Comparison of ENCODE assay signal across 29 cellular contexts in the genomic region with DNA sequence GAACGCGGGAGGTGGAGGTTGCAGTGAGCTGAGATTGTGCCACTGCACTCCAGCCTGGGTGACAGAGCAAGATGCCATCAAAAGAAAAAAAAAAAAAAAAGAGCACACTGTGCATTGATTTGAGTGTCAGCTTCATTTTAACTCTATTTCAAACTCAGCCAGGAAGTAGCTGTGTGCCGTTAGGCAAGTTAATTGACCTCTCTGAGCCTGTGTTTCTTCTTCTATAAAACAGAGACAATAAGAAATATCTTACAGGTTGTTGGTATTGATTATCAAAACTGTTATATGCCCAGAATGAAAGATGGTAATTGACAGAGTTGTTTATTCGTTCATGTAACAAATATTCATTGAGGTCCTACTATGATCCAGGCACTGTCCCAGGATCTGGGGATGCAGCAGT.
"Had no signal": no experiment of that assay in that cellular context is flagged by ENCODE, and none has a peak within 500 bp of the region (broad histone marks: within the 10 kb centered on the region; RNA-seq: fewer than 3 reads in every experiment).

No MANE protein-coding gene starts in this region.

- H3K4me3 Mint-ChIP-seq: stimulated activated effector memory CD8-positive, alpha-beta T cell treated with anti-CD3 and anti-CD28 coated beads, Interleukin-12 subunit alpha, Interleukin-12 subunit beta, amount 100 ng/mL, for 72 hours; stimulated activated memory B cell treated with anti-CD40 and anti-IgM and Interleukin-4, amounts not matched to agents 10 μg/mL and 1 μg/mL and 100 μg/mL, for 72 hours; stimulated activated naive B cell treated with anti-CD40 and anti-IgM and Interleukin-4, amounts not matched to agents 10 μg/mL and 1 μg/mL and 100 μg/mL, for 72 hours; stimulated activated naive CD8-positive, alpha-beta T cell treated with anti-CD3 and anti-CD28 coated beads, Interleukin-15, amount 100 ng/mL, for 72 hours; stimulated activated naive CD8-positive, alpha-beta T cell treated with anti-CD3 and anti-CD28 coated beads, Interleukin-15, Interleukin-2, amounts not matched to agents 100 ng/mL and 50 ng/mL, for 24 hours; type B pancreatic cell had no signal

- DNase-seq: stimulated activated CD4-positive, alpha-beta T cell treated with anti-CD3 and anti-CD28 coated beads, Interleukin-2, amount 100 ng/mL, for 48 hours; stimulated activated CD4-positive, alpha-beta T cell treated with anti-CD3 and anti-CD28 coated beads, Interleukin-4, amount 100 ng/mL, for 1 hour; stimulated activated CD4-positive, alpha-beta T cell treated with anti-CD3 and anti-CD28 coated beads, Interleukin-4, amount 100 ng/mL, for 24 hours; stimulated activated CD4-positive, alpha-beta T cell treated with anti-CD3 and anti-CD28 coated beads, Interleukin-4, amount 100 ng/mL, for 4 hours; stimulated activated CD8-positive, alpha-beta memory T cell treated with anti-CD3 and anti-CD28 coated beads, Interleukin-4, amount 100 ng/mL, for 48 hours; stimulated activated naive B cell treated with anti-CD40 and anti-IgM and Interleukin-4, amounts not matched to agents 10 μg/mL and 1 μg/mL and 100 μg/mL, for 72 hours; stimulated activated naive CD4-positive, alpha-beta T cell; stimulated activated naive CD4-positive, alpha-beta T cell treated with Interleukin-2 at 50 U/mL for 16 hours; stimulated activated naive CD8-positive, alpha-beta T cell treated with anti-CD3 and anti-CD28 coated beads, Interleukin-15, amount 100 ng/mL, for 72 hours; stimulated activated naive CD8-positive, alpha-beta T cell treated with anti-CD3 and anti-CD28 coated beads, Interleukin-15, Interleukin-2, amounts not matched to agents 100 U/mL and 50 U/mL, for 24 hours; stomach; substantia nigra; testis; thyroid gland; tibial artery; transverse colon; trophoblast cell; upper lobe of left lung; upper lobe of right lung; uterus had no signal

- H3K36me3 Mint-ChIP-seq: stimulated activated effector memory CD8-positive, alpha-beta T cell treated with anti-CD3 and anti-CD28 coated beads, Interleukin-12 subunit alpha, Interleukin-12 subunit beta, amount 100 ng/mL, for 72 hours; stimulated activated memory B cell treated with anti-CD40 and anti-IgM and Interleukin-4, amounts not matched to agents 10 μg/mL and 1 μg/mL and 100 μg/mL, for 72 hours; type B pancreatic cell had no signal

- H3K4me1 ChIP-seq: stomach, suprapubic skin, testis, thyroid gland, tibial artery, tibial nerve, transverse colon, upper lobe of left lung, upper lobe of right lung, uterus, vagina had no signal

- H3K4me1 Mint-ChIP-seq: stimulated activated effector memory CD8-positive, alpha-beta T cell treated with anti-CD3 and anti-CD28 coated beads, Interleukin-12 subunit alpha, Interleukin-12 subunit beta, amount 100 ng/mL, for 72 hours; stimulated activated memory B cell treated with anti-CD40 and anti-IgM and Interleukin-4, amounts not matched to agents 10 μg/mL and 1 μg/mL and 100 μg/mL, for 72 hours had no signal

- H3K4me3 ChIP-seq: stomach, suprapubic skin, testis, thoracic aorta, thyroid gland, tibial artery, tibial nerve, transverse colon, upper lobe of left lung, upper lobe of right lung, uterus, vagina had no signal

- H3K9me3 Mint-ChIP-seq: stimulated activated naive CD8-positive, alpha-beta T cell treated with anti-CD3 and anti-CD28 coated beads, Interleukin-15, amount 100 ng/mL, for 72 hours; stimulated activated naive CD8-positive, alpha-beta T cell treated with anti-CD3 and anti-CD28 coated beads, Interleukin-15, Interleukin-2, amounts not matched to agents 100 ng/mL and 50 ng/mL, for 24 hours had no signal

- H3K27ac ChIP-seq: stomach, suprapubic skin, testis, thoracic aorta, thyroid gland, tibial artery, tibial nerve, transverse colon, upper lobe of left lung, upper lobe of right lung, uterus, vagina had no signal

- H3K36me3 ChIP-seq: stomach, suprapubic skin, thoracic aorta, thyroid gland, tibial artery, tibial nerve, transverse colon, upper lobe of left lung, upper lobe of right lung, uterus, vagina had no signal

- ATAC-seq: stimulated activated memory B cell treated with anti-CD40 and anti-IgM and Interleukin-4, amounts not matched to agents 10 μg/mL and 1 μg/mL and 100 μg/mL, for 72 hours; stimulated activated naive B cell treated with anti-CD40 and anti-IgM and Interleukin-4, amounts not matched to agents 10 μg/mL and 1 μg/mL and 100 μg/mL, for 72 hours; stimulated activated naive CD8-positive, alpha-beta T cell treated with anti-CD3 and anti-CD28 coated beads, Interleukin-15, amount 100 ng/mL, for 72 hours; upper lobe of right lung had no signal

- FAIRE-seq: urothelium cell line had no signal

- H3K27me3 ChIP-seq: stomach, suprapubic skin, testis, thyroid gland, tibial artery, tibial nerve, transverse colon, upper lobe of left lung, upper lobe of right lung, uterus, vagina had no signal

- H3K27ac Mint-ChIP-seq: stimulated activated effector memory CD8-positive, alpha-beta T cell treated with anti-CD3 and anti-CD28 coated beads, Interleukin-12 subunit alpha, Interleukin-12 subunit beta, amount 100 ng/mL, for 72 hours; stimulated activated memory B cell treated with anti-CD40 and anti-IgM and Interleukin-4, amounts not matched to agents 10 μg/mL and 1 μg/mL and 100 μg/mL, for 72 hours; stimulated activated naive B cell treated with anti-CD40 and anti-IgM and Interleukin-4, amounts not matched to agents 10 μg/mL and 1 μg/mL and 100 μg/mL, for 72 hours; stimulated activated naive CD8-positive, alpha-beta T cell treated with anti-CD3 and anti-CD28 coated beads, Interleukin-15, amount 100 ng/mL, for 72 hours; stimulated activated naive CD8-positive, alpha-beta T cell treated with anti-CD3 and anti-CD28 coated beads, Interleukin-15, Interleukin-2, amounts not matched to agents 100 ng/mL and 50 ng/mL, for 24 hours; type B pancreatic cell had no signal

- H3K9me3 ChIP-seq: stomach, suprapubic skin, testis, thoracic aorta, thyroid gland, tibial artery, transverse colon, upper lobe of left lung, upper lobe of right lung, uterus, vagina had no signal
